15 cellular contexts compared by ENCODE assay signal in genomic region chr14:97113339-97113738, GRCh38.
DNase-seq lines count a peak whose midpoint lies in the region; ATAC-seq, FAIRE-seq and TF ChIP-seq lines count a peak whose summit lies in the region.
"Had no signal": no experiment of that assay in that cellular context is flagged by ENCODE, and none has a peak within 500 bp of the region (broad histone marks: within the 10 kb centered on the region; RNA-seq: fewer than 3 reads in every experiment).

No MANE protein-coding gene starts in this region.

- no peak overlapping the region for H2BK12ac ChIP-seq in H1 (ENCODE audit: low read depth, low read length)

- no peak overlapping the region for H3K9ac ChIP-seq in H1 (replicated peaks in 1 of 4; ENCODE audit: extremely low read depth in 1 of 4, low read depth in 3 of 4, low read length in 3 of 4)
- H3K9ac ChIP-seq in colonic mucosa (ENCODE audit: low read depth in 2 of 2, low read length in 2 of 2) = no peak overlapping the region
- H3K9ac ChIP-seq: KMS-11 had no signal

- no peak for TF ChIP-seq POLR2A in H1 (IDR thresholded peaks at IDR 0.05; ENCODE audit: control extremely low read depth in 1 of 2, low read depth in 2 of 2, low read length in 2 of 2)

- CTCF ChIA-PET in H1 (lab: Charles Lee; ENCODE audit: partially characterized antibody) = interaction anchor here (1.1 to 1.4 kb wide), 3 partner anchors 9 to 14 kb away, joined by 3 to 5 read pairs (median 4); no protein-coding TSS in a partner anchor

- TF ChIP-seq CTCF in H1 (IDR thresholded peaks at IDR 0.05; ENCODE audit: control extremely low read depth in 1 of 3, insufficient read depth in 1 of 3, low read depth in 1 of 3, low read length in 3 of 3) (no peak), colonic mucosa (IDR thresholded peaks at IDR 0.05) (no peak)

- no peak overlapping the region for H4K5ac ChIP-seq in H1 (ENCODE audit: insufficient read length, low read depth, low read length)

- H3K4me1 ChIP-seq in H1 (replicated peaks in 1 of 4; ENCODE audit: control insufficient read depth in 3 of 4, insufficient read depth in 4 of 4, low read length in 3 of 4) (no peaks in the 10 kb centered on the region), colonic mucosa (no peaks in the 10 kb centered on the region)

- POLR2A ChIA-PET in H1 (lab: Charles Lee; ENCODE audit: partially characterized antibody) = no interaction called here

- in situ Hi-C loops in Caki2 (cut with HindIII; ENCODE audit: low pct_unique_long_range_greater_than_20kb, low sequenced_read_pairs) = no loop called here

- no peak overlapping the region for H2AK5ac ChIP-seq in H1 (ENCODE audit: low read depth, low read length)

- 90% methylated on average over 7 of the region's 7 CpGs; no CpG with 5 or more reads in 1 of the 2 experiments for WGBS in H1 (ENCODE audit: extremely low coverage in 1 of 2, insufficient coverage in 1 of 2, insufficient read length in 1 of 2, insufficient replicate concordance in 2 of 2, low coverage in 1 of 2, low lambda C conversion rate in 2 of 2, missing lambda C conversion rate in 1 of 2), 2 experiments

- H2BK120ac ChIP-seq in H1 (replicated peaks; ENCODE audit: low read depth, low read length) = no peak overlapping the region

- H2AFZ ChIP-seq in H1 (ENCODE audit: low read length) = no peak overlapping the region

- H3K27ac ChIP-seq in H1 (ENCODE audit: low read depth, low read length) (no peak overlapping the region), colonic mucosa (no peak overlapping the region)
- H3K27ac ChIP-seq: 22Rv1, KMS-11 had no signal

- no peak overlapping the region for H4K91ac ChIP-seq in H1 (replicated peaks; ENCODE audit: insufficient read length, low read length)

- H3K14ac ChIP-seq in H1 (ENCODE audit: insufficient read length) = no peak overlapping the region

- TF ChIP-seq RAD21 in H1 (IDR thresholded peaks at IDR 0.05 in 1 of 2, conservative IDR thresholded peaks at IDR 0.05 in 1 of 2; ENCODE audit: low read depth in 2 of 2, low read length in 2 of 2) = no peak

- no peak overlapping the region for H2BK15ac ChIP-seq in H1 (ENCODE audit: low read length)

- DNase-seq in DMS79 treated with DMSO at 0.1 percent for 48 hours (lab: John Stamatoyannopoulos, UW) (peak; percentile 59), DMS79 (lab: John Stamatoyannopoulos, UW) (no peak), Caki2 (ENCODE audit: low read depth) (peak; percentile 73), NCI-H1105 treated with DMSO at 0.1 percent for 48 hours (lab: John Stamatoyannopoulos, UW) (peak; percentile 74), H1 (ENCODE audit: low read depth in 1 of 2, low spot score in 2 of 2) (no peak), NOMO-1 treated with dmso at 0.1 percent for 144 hours (lab: John Stamatoyannopoulos, UW; ENCODE audit: unreplicated experiment) (no peak), colonic mucosa (no peak)
- DNase-seq: C1 segment of cervical spinal cord, GOT3, MM.1S, NCI-H187 treated with DMSO at 0.1 percent for 48 hours, NCI-H524 had no signal

- H3K9me3 ChIP-seq in H1 (ENCODE audit: insufficient read depth in 2 of 2, low read depth in 1 of 2, low read length in 1 of 2) (no peaks in the 10 kb centered on the region), colonic mucosa (no peaks in the 10 kb centered on the region)

- no peak overlapping the region for H3K23ac ChIP-seq in H1 (ENCODE audit: insufficient read length)

- no peak for FAIRE-seq in H1 (lab: Jason Lieb, UNC)

- no peak overlapping the region for H3K18ac ChIP-seq in H1 (ENCODE audit: extremely low read depth, low read length)

- no peaks in the 10 kb centered on the region for H3K23me2 ChIP-seq in H1 (ENCODE audit: low read depth, low read length)

- H3K4me2 ChIP-seq in H1 (ENCODE audit: insufficient read depth in 1 of 2, low read depth in 2 of 2, low read length in 2 of 2) = no peak overlapping the region
- H3K4me2 ChIP-seq: KMS-11 had no signal

- no peak overlapping the region for H3K4ac ChIP-seq in H1 (replicated peaks; ENCODE audit: insufficient read length, low read depth, low read length)

- no peak for ATAC-seq in activated CD4-positive, CD25-positive, alpha-beta regulatory T cell treated with anti-CD3 and anti-CD28 coated beads, Interleukin-2, amount 50 U/mL, for 24 hours

- H2BK5ac ChIP-seq in H1 (ENCODE audit: low read depth, low read length) = no peak overlapping the region

- H3K4me3 ChIP-seq in H1 (ENCODE audit: extremely low read depth in 1 of 4, insufficient read depth in 2 of 4, low read depth in 3 of 4, low read length in 4 of 4) (no peak overlapping the region), colonic mucosa (no peak overlapping the region)

- H4K8ac ChIP-seq in H1 (ENCODE audit: extremely low read depth, insufficient read depth, low read length) = no peak overlapping the region

- TF ChIP-seq EP300 in H1 (IDR thresholded peaks at IDR 0.05; ENCODE audit: borderline replicate concordance in 1 of 2, low read depth in 2 of 2, low read length in 2 of 2) = no peak

- no peaks in the 10 kb centered on the region for H3K36me3 ChIP-seq in H1 (ENCODE audit: control insufficient read depth in 2 of 4, insufficient read depth in 4 of 4, low read length in 3 of 4)
- no peaks in the 10 kb centered on the region for H3K36me3 ChIP-seq in colonic mucosa

- no peak overlapping the region for H2BK20ac ChIP-seq in H1 (ENCODE audit: low read length)

- no peaks in the 10 kb centered on the region for H3K79me2 ChIP-seq in H1 (ENCODE audit: control insufficient read depth in 1 of 2, insufficient read depth in 2 of 2, low read length in 2 of 2)

- H3K79me1 ChIP-seq in H1 (ENCODE audit: low read depth, low read length) = no peaks in the 10 kb centered on the region

- H4K20me1 ChIP-seq in H1 (replicated peaks in 1 of 2; ENCODE audit: control insufficient read depth in 1 of 2, insufficient read depth in 2 of 2, low read length in 2 of 2) = no peaks in the 10 kb centered on the region

- intact Hi-C loops in colonic mucosa (cut with DNase I) = no loop called here

- H3K27me3 ChIP-seq in H1 (replicated peaks in 1 of 4; ENCODE audit: control insufficient read depth in 3 of 4, extremely low read depth in 1 of 4, insufficient read depth in 3 of 4, low read length in 3 of 4) (no peaks in the 10 kb centered on the region; a peak in 1 of 7 replicates), colonic mucosa (no peaks in the 10 kb centered on the region)

- H3K56ac ChIP-seq in H1 (replicated peaks; ENCODE audit: insufficient read length, low read depth, low read length) = no peak overlapping the region

TF ChIP-seq in H1, 55 proteins besides CTCF, POLR2A, EP300 and RAD21:
- 0 out of 2 replicates have a peak, but pooled peaks have one; percentile 33 for TF ChIP-seq CEBPB (IDR thresholded peaks at IDR 0.05; ENCODE audit: low read depth, low read length)
- no peak for TF ChIP-seq RNF2 (IDR thresholded peaks at IDR 0.05; ENCODE audit: borderline replicate concordance, low read depth, low read length, missing control alignments, poor library complexity, severe bottlenecking)
- TF ChIP-seq KDM4A (IDR thresholded peaks at IDR 0.05; ENCODE audit: low read depth, low read length, severe bottlenecking) = no peak
- no peak for TF ChIP-seq SP1 (IDR thresholded peaks at IDR 0.05; ENCODE audit: low read depth, low read length)
- TF ChIP-seq BRCA1 (IDR thresholded peaks at IDR 0.05; ENCODE audit: low read depth, low read length) = no peak

Comparison
In these comparisons a context has a peak if more than half of its experiments do, and no peak if none do; other contexts are left out.
1. DNase-seq: peak in DMS79 treated with DMSO at 0.1 percent for 48 hours (single experiment), Caki2 (single experiment) and NCI-H1105 treated with DMSO at 0.1 percent for 48 hours (single experiment); none in DMS79 (single experiment), H1 (0 of 2), NOMO-1 treated with dmso at 0.1 percent for 144 hours (single experiment) and colonic mucosa (single experiment).